ENCODE assay signal across 20 cellular contexts in genomic region chr2:42999856-43000241, GRCh38.
DNase-seq lines count a peak whose midpoint lies in the region; ATAC-seq, FAIRE-seq and TF ChIP-seq lines count a peak whose summit lies in the region.
"Had no signal": no experiment of that assay in that cellular context is flagged by ENCODE, and none has a peak within 500 bp of the region (broad histone marks: within the 10 kb centered on the region; RNA-seq: fewer than 3 reads in every experiment).

No MANE protein-coding gene starts in this region.

- no peak for TF ChIP-seq POLR2A in A549 (IDR thresholded peaks at IDR 0.05; ENCODE audit: low read length)
- TF ChIP-seq POLR2A in Peyer's patch (IDR thresholded peaks at IDR 0.05): no peak
- no peak for TF ChIP-seq POLR2A in GM12892 (IDR thresholded peaks at IDR 0.05; ENCODE audit: low read depth, low read length)

- no peak for TF ChIP-seq EP300 in A549 (IDR thresholded peaks at IDR 0.05)

- FAIRE-seq in A549 (lab: Jason Lieb, UNC) (no peak), GM12892 (lab: Jason Lieb, UNC) (no peak)
- FAIRE-seq: endometrium had no signal

- no peak overlapping the region for H3K27ac Mint-ChIP-seq in endodermal cell
- H3K27ac Mint-ChIP-seq: activated naive CD4-positive, alpha-beta T cell treated with anti-CD3 and anti-CD28 coated beads, Interleukin-2, amount 50 U/mL, for 24 hours; naive thymus-derived CD4-positive, alpha-beta T cell had no signal

- H3K4me1 ChIP-seq in A549 (peaks cover 12% of the 10 kb centered on the region), Peyer's patch (peaks cover 0 to 17% (median 1%) of the 10 kb centered on the region in 4 donors), endodermal cell (ENCODE audit: control insufficient read depth, insufficient read depth, low read length) (peaks cover 4% of the 10 kb centered on the region), mucosa of rectum (ENCODE audit: control insufficient read depth in 2 of 2, insufficient read depth in 2 of 2, low read length in 2 of 2) (peaks cover 22 to 31% of the 10 kb centered on the region in 2 donors)

- ATAC-seq in A549: peak in 1 of 2 experiments; percentile 60; a peak in 3 of 6 replicates
- ATAC-seq in GM19395 (IDR thresholded peaks at IDR 0.05; ENCODE audit: unreplicated experiment): no peak
- no peak for ATAC-seq in HG03097 (IDR thresholded peaks at IDR 0.05; ENCODE audit: low FRiP score, unreplicated experiment)
- ATAC-seq: naive thymus-derived CD4-positive, alpha-beta T cell had no signal

- peak in 1 of 2 experiments; percentile 55 for DNase-seq in A549 (ENCODE audit: low read depth in 1 of 2, low spot score in 1 of 2)
- DNase-seq in Peyer's patch: peak in 2 of 3 donors; percentile 51 to 70
- peak; percentile 34 for DNase-seq in endodermal cell
- no peak for DNase-seq in GM12892 (ENCODE audit: insufficient read length)
- no peak for DNase-seq in HK-2 (ENCODE audit: unreplicated experiment)
- DNase-seq: ACHN; mesenchymal stem cell; MV-4-11; naive thymus-derived CD4-positive, alpha-beta T cell; NCI-H1694; right cardiac atrium; stimulated activated CD4-positive, alpha-beta T cell treated with anti-CD3 and anti-CD28 coated beads, Interleukin-15, amount 100 ng/mL, for 24 hours had no signal

- no peak overlapping the region for H3K4me3 Mint-ChIP-seq in endodermal cell
- H3K4me3 Mint-ChIP-seq: activated naive CD4-positive, alpha-beta T cell treated with anti-CD3 and anti-CD28 coated beads, Interleukin-2, amount 50 U/mL, for 24 hours; naive thymus-derived CD4-positive, alpha-beta T cell had no signal

- peaks cover 19% of the 10 kb centered on the region for H3K4me1 Mint-ChIP-seq in endodermal cell
- H3K4me1 Mint-ChIP-seq: activated naive CD4-positive, alpha-beta T cell treated with anti-CD3 and anti-CD28 coated beads, Interleukin-2, amount 50 U/mL, for 24 hours had no signal

- H3K27me3 ChIP-seq in Peyer's patch (no peaks in the 10 kb centered on the region), endodermal cell (ENCODE audit: control insufficient read depth, insufficient read depth, low read length, poor library complexity, severe bottlenecking) (no peaks in the 10 kb centered on the region), mucosa of rectum (ENCODE audit: control insufficient read depth in 2 of 2, insufficient read depth in 2 of 2, low read length in 2 of 2) (no peaks in the 10 kb centered on the region)
- H3K27me3 ChIP-seq: vagina had no signal

- H3K4me3 ChIP-seq in A549 (no peak overlapping the region), Peyer's patch (no peak overlapping the region), endodermal cell (ENCODE audit: low read length) (no peak overlapping the region), mucosa of rectum (ENCODE audit: low read length in 2 of 2) (no peak overlapping the region)
- H3K4me3 ChIP-seq: vagina had no signal

- CTCF ChIA-PET in A549 (lab: Yijun Ruan, JAX): interaction anchor here (0.6 to 2.3 kb wide), 5 partner anchors 53 to 229 kb away, joined by 3 to 11 read pairs (median 5); no protein-coding TSS in a partner anchor

- H3K27ac ChIP-seq in A549 (peak overlapping the region; percentile 32 to 60; a peak in 5 of 6 replicates), Peyer's patch (peak overlapping the region in 3 of 4 donors; percentile 48 to 78 (median 64)), endodermal cell (ENCODE audit: low read depth, low read length) (peak overlapping the region; percentile 32), mucosa of rectum (ENCODE audit: low read depth in 2 of 2, low read length in 2 of 2) (peak overlapping the region; percentile 88 to 95)
- H3K27ac ChIP-seq: C4-2B, KMS-11 had no signal

- H3K4me2 ChIP-seq in A549: peak overlapping the region; percentile 29; the same call in 1 of the 3 replicates
- H3K4me2 ChIP-seq: KMS-11 had no signal

- POLR2A ChIA-PET in A549 (lab: Yijun Ruan, JAX): no interaction called here

- 64% methylated on average over 7 of the region's 7 CpGs for WGBS in A549 (ENCODE audit: missing lambda C conversion rate)
- 88 to 97% methylated on average over 1 to 5 of the region's 7 CpGs for WGBS in endodermal cell (ENCODE audit: insufficient coverage in 1 of 2, insufficient read length in 1 of 2), 2 experiments

- TF ChIP-seq CTCF in A549 (IDR thresholded peaks at IDR 0.05) (no peak), Peyer's patch (IDR thresholded peaks at IDR 0.05) (no peak), endodermal cell (conservative IDR thresholded peaks at IDR 0.05) (no peak)

- no peaks in the 10 kb centered on the region for H3K27me3 Mint-ChIP-seq in endodermal cell (ENCODE audit: insufficient read depth)
- H3K27me3 Mint-ChIP-seq: activated naive CD4-positive, alpha-beta T cell treated with anti-CD3 and anti-CD28 coated beads, Interleukin-2, amount 50 U/mL, for 24 hours had no signal

- H3K9me3 Mint-ChIP-seq in endodermal cell: peaks cover 13% of the 10 kb centered on the region
- H3K9me3 Mint-ChIP-seq: activated naive CD4-positive, alpha-beta T cell treated with anti-CD3 and anti-CD28 coated beads, Interleukin-2, amount 50 U/mL, for 24 hours had no signal

- no peak for TF ChIP-seq RAD21 in A549 (conservative IDR thresholded peaks at IDR 0.05 in 1 of 2, IDR thresholded peaks at IDR 0.05 in 1 of 2)

- H3K9ac ChIP-seq in endodermal cell (ENCODE audit: extremely low read depth, low read length, poor library complexity, severe bottlenecking): no peak overlapping the region
- H3K9ac ChIP-seq in mucosa of rectum (ENCODE audit: low read depth in 1 of 2, low read length in 2 of 2): peak overlapping the region in 1 of 2 donors; percentile 60
- H3K9ac ChIP-seq: KMS-11 had no signal

- no peaks in the 10 kb centered on the region for H3K36me3 ChIP-seq in Peyer's patch
- H3K36me3 ChIP-seq in endodermal cell (ENCODE audit: control insufficient read depth, insufficient read depth, low read length): no peaks in the 10 kb centered on the region
- no peaks in the 10 kb centered on the region for H3K36me3 ChIP-seq in mucosa of rectum (ENCODE audit: control insufficient read depth in 2 of 2, insufficient read depth in 2 of 2, low read length in 2 of 2)
- H3K36me3 ChIP-seq: vagina had no signal

- peaks cover 7% of the 10 kb centered on the region for H3K36me3 Mint-ChIP-seq in endodermal cell (ENCODE audit: low read depth)

- H3K9me3 ChIP-seq in A549 (peaks cover 3% of the 10 kb centered on the region; the same call in 1 of the 3 replicates), Peyer's patch (no peaks in the 10 kb centered on the region), endodermal cell (ENCODE audit: control insufficient read depth, low read length) (peaks cover 8% of the 10 kb centered on the region), mucosa of rectum (ENCODE audit: control insufficient read depth in 2 of 2, low read length in 2 of 2) (peaks cover 0 to 3% of the 10 kb centered on the region in 2 donors)
- H3K9me3 ChIP-seq: vagina had no signal

TF ChIP-seq in A549, 52 proteins besides CTCF, POLR2A, EP300 and RAD21 (continues in another document):
- no peak for TF ChIP-seq KDM5A (IDR thresholded peaks at IDR 0.05)
- no peak for TF ChIP-seq MAFK (IDR thresholded peaks at IDR 0.05; ENCODE audit: partially characterized antibody)
- TF ChIP-seq E2F6 (IDR thresholded peaks at IDR 0.05; ENCODE audit: borderline replicate concordance, low read depth): no peak
- TF ChIP-seq NFE2L2 (conservative IDR thresholded peaks at IDR 0.05; ENCODE audit: low read length): no peak
- no peak for TF ChIP-seq RFX5 (IDR thresholded peaks at IDR 0.05)
- no peak for TF ChIP-seq KDM1A (IDR thresholded peaks at IDR 0.05; ENCODE audit: low read depth)
- TF ChIP-seq JUN (IDR thresholded peaks at IDR 0.05): no peak
- no peak for TF ChIP-seq GATA3 (IDR thresholded peaks at IDR 0.05; ENCODE audit: borderline replicate concordance)
- no peak for TF ChIP-seq JUNB (IDR thresholded peaks at IDR 0.05)
- TF ChIP-seq RARB (CRISPR knock-in tag; IDR thresholded peaks at IDR 0.05): no peak
- TF ChIP-seq BCL3 (IDR thresholded peaks at IDR 0.05): no peak
- no peak for TF ChIP-seq ZC3H11A (IDR thresholded peaks at IDR 0.05)
- TF ChIP-seq ELK1 (IDR thresholded peaks at IDR 0.05; ENCODE audit: low read depth, low read length): no peak

Comparison
In these comparisons a context has a peak if more than half of its experiments do, and no peak if none do; other contexts are left out.
1. DNase-seq: peak in Peyer's patch (2 of 3) and endodermal cell (single experiment); none in GM12892 (single experiment) and HK-2 (single experiment).
2. H3K27ac ChIP-seq: peak in every context shown above with its lines; median percentile 92 in mucosa of rectum; 64 in Peyer's patch; 46 in A549; 32 in endodermal cell.